Comparison of ENCODE assay signal across 1 cellular context in the genomic region with DNA sequence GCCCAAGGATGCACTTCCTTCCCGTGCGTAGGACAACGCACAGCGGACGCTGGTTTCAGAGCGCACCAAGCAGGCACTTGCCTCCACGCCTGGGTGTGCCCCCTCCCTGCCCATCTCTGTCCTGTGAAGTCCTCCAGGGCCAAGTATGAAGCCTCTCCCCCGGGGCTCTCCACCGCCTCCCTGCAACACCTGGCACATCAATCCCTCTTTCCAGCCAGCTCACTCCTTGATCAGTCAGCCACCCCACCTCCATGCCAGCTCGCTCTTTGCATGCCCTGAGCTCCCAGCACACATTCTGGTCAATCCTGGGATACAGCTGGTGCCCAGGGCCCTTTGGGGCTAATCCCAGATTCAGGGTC.
TF ChIP-seq lines count a peak whose summit lies in the region.

No MANE protein-coding gene starts in this region.

TF ChIP-seq in H1, 55 proteins besides CTCF, POLR2A, EP300 and RAD21:
- no peak for TF ChIP-seq RFX5 (IDR thresholded peaks at IDR 0.05; ENCODE audit: borderline replicate concordance, low read depth, low read length)
- no peak for TF ChIP-seq PHF8 (conservative IDR thresholded peaks at IDR 0.05; ENCODE audit: low read depth, low read length)
- TF ChIP-seq MAFK (IDR thresholded peaks at IDR 0.05; ENCODE audit: low read depth, low read length): no peak
- TF ChIP-seq CHD2 (IDR thresholded peaks at IDR 0.05; ENCODE audit: low read length): no peak
- TF ChIP-seq ASH2L (IDR thresholded peaks at IDR 0.05; ENCODE audit: low read length): no peak
- no peak for TF ChIP-seq TCF12 (IDR thresholded peaks at IDR 0.05; ENCODE audit: low read depth, low read length)
- TF ChIP-seq SP2 (IDR thresholded peaks at IDR 0.05; ENCODE audit: low read length): no peak
- TF ChIP-seq BACH1 (IDR thresholded peaks at IDR 0.05; ENCODE audit: low read length): no peak
- TF ChIP-seq, protein P1, sequence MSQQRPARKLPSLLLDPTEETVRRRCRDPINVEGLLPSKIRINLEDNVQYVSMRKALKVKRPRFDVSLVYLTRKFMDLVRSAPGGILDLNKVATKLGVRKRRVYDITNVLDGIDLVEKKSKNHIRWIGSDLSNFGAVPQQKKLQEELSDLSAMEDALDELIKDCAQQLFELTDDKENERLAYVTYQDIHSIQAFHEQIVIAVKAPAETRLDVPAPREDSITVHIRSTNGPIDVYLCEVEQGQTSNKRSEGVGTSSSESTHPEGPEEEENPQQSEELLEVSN (IDR thresholded peaks at IDR 0.05): no peak
- no peak for TF ChIP-seq SAP30 (IDR thresholded peaks at IDR 0.05; ENCODE audit: insufficient read depth, insufficient replicate concordance, low read length)
- no peak for TF ChIP-seq CTBP2 (IDR thresholded peaks at IDR 0.05; ENCODE audit: borderline replicate concordance, insufficient read depth, insufficient read length, low read length)
- TF ChIP-seq GABPA (IDR thresholded peaks at IDR 0.05; ENCODE audit: borderline replicate concordance, insufficient read depth, low read length): no peak
- no peak for TF ChIP-seq KDM5A (IDR thresholded peaks at IDR 0.05; ENCODE audit: low read length)
